ENCODE assay signal across 1 cellular context in genomic region chr17:55430531-55431228, GRCh38.
TF ChIP-seq lines count a peak whose summit lies in the region.

No MANE protein-coding gene starts in this region.

TF ChIP-seq in HepG2, 621 proteins besides CTCF, POLR2A, EP300 and RAD21 (continued from another document):
- no peak for TF ChIP-seq SNAI1 (CRISPR knock-in tag; IDR thresholded peaks at IDR 0.05; ENCODE audit: borderline replicate concordance)
- TF ChIP-seq THAP11 (CRISPR knock-in tag; IDR thresholded peaks at IDR 0.05) = peak; percentile 15; the same call in 1 of the 2 replicates
- peak; percentile 35; the same call in 1 of the 2 replicates for TF ChIP-seq MED1 (CRISPR knock-in tag; IDR thresholded peaks at IDR 0.05)
- TF ChIP-seq NFKB2 (CRISPR knock-in tag; IDR thresholded peaks at IDR 0.05; ENCODE audit: borderline replicate concordance) = no peak
- TF ChIP-seq ZHX1 (CRISPR knock-in tag; IDR thresholded peaks at IDR 0.05; ENCODE audit: low read depth) = no peak
- TF ChIP-seq MTF1 (CRISPR knock-in tag; IDR thresholded peaks at IDR 0.05) = 0 out of 2 replicates have a peak, but pooled peaks have one; percentile 44
- no peak for TF ChIP-seq KAT2B (IDR thresholded peaks at IDR 0.05; ENCODE audit: borderline replicate concordance, low read depth, low read length)
- TF ChIP-seq MNT (IDR thresholded peaks at IDR 0.05) = no peak
- no peak for TF ChIP-seq PRPF4 (IDR thresholded peaks at IDR 0.05; ENCODE audit: low read depth, low read length, poor library complexity, severe bottlenecking)
- no peak for TF ChIP-seq THAP7 (CRISPR knock-in tag; IDR thresholded peaks at IDR 0.05)
- no peak for TF ChIP-seq NCOA2 (CRISPR knock-in tag; IDR thresholded peaks at IDR 0.05)
- no peak; the same call in 1 of the 2 replicates for TF ChIP-seq TBX2 (CRISPR knock-in tag; IDR thresholded peaks at IDR 0.05; ENCODE audit: borderline replicate concordance)
TF ChIP-seq in HepG2: peak in this region for 12.
